ENCODE assay signal across 8 cellular contexts in the genomic region with DNA sequence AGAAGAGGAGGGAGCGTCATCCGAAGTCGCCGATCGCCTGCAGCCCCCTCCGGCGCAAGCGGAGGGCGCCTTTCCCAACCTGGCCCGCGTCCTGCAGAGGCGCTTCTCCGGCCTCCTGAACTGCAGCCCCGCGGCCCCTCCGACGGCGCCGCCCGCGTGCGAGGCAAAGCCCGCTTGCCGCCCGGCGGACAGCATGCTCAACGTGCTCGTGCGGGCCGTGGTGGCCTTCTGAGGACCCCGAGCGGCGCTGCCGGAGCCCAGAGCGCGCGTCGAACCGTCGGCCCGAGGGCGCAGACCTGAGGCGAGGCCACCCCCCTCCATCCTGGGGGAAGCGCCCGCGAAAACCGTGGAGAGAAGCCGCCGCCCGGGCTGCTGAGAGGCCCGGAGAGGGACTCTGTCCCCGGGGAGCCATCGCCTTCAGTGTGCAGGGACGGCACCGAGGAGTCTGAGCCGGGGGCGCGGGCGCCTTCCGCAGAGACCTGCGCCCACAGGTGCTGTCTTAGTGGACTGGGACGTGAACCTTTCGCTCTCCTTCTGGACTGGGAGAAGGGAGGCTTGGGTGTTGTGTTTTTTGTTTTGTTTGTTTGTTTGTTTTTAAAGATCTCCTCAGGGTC. TPM values are rescaled to one million over a fixed set of nuclear protein-coding genes. Genes with fewer than 3 reads are reported as not detected.
DNase-seq lines count a peak whose midpoint lies in the region; ATAC-seq and TF ChIP-seq lines count a peak whose summit lies in the region.

No MANE protein-coding gene starts in this region.

- no peak for DNase-seq in T-helper 1 cell
- peak in 1 of 2 experiments; percentile 64 for DNase-seq in SJSA1 (ENCODE audit: low read depth in 1 of 2, low spot score in 2 of 2)
- no peak for DNase-seq in dorsolateral prefrontal cortex
- peak; percentile 71 to 82 for DNase-seq in aorta

- H3K4me1 Mint-ChIP-seq in T-helper 1 cell treated with Interleukin-12 subunit alpha and Interleukin-12 subunit beta and Interleukin-4 antibody, amounts not matched to agents 30 μg/mL and 1 μg/mL, for 36 hours (ENCODE audit: low read depth): peaks cover 53% of the 10 kb centered on the region

- peaks cover 31% of the 10 kb centered on the region for H3K36me3 Mint-ChIP-seq in T-helper 1 cell treated with Interleukin-12 subunit alpha and Interleukin-12 subunit beta and Interleukin-4 antibody, amounts not matched to agents 30 μg/mL and 1 μg/mL, for 36 hours (ENCODE audit: low read depth)

- ATAC-seq in aorta (ENCODE audit: low FRiP score): no peak
- no peak for ATAC-seq in GM21576 (IDR thresholded peaks at IDR 0.05; ENCODE audit: unreplicated experiment)
- no peak for ATAC-seq in HG03565 (IDR thresholded peaks at IDR 0.05; ENCODE audit: unreplicated experiment)

- WGBS in aorta, 2 donors: 0 to 1% methylated on average over 60 to 63 of the region's 63 CpGs

- intact Hi-C loops in dorsolateral prefrontal cortex (cut with DNase I) (loop anchor here in 1 of 2 donors (10.0 kb wide), 1 partner anchor 111 kb away; no protein-coding TSS in a partner anchor), aorta (cut with DNase I) (loop anchor here in 1 of 2 donors (5.0 kb wide), 2 partner anchors 361 to 689 kb away; a partner anchor contains a TSS)

- H3K27me3 ChIP-seq in SJSA1 (replicated peaks) (no peaks in the 10 kb centered on the region), dorsolateral prefrontal cortex (no peaks in the 10 kb centered on the region), mononuclear cell (ENCODE audit: insufficient read depth, low read length) (no peaks in the 10 kb centered on the region), aorta (ENCODE audit: control insufficient read depth in 1 of 2, insufficient read depth in 2 of 2, low read length in 1 of 2) (peaks cover 0 to 3% of the 10 kb centered on the region in 2 donors)

- peak overlapping the region; percentile 100 for H3K27ac Mint-ChIP-seq in T-helper 1 cell treated with Interleukin-12 subunit alpha and Interleukin-12 subunit beta and Interleukin-4 antibody, amounts not matched to agents 30 μg/mL and 1 μg/mL, for 36 hours

- H3K4me3 ChIP-seq in SJSA1 (peak overlapping the region; percentile 76), dorsolateral prefrontal cortex (peak overlapping the region; percentile 61 to 98 (median 90)), mononuclear cell (ENCODE audit: low read length) (peak overlapping the region; percentile 100), aorta (ENCODE audit: low read length in 2 of 2) (peak overlapping the region; percentile 52 to 61)

- TF ChIP-seq CTCF in dorsolateral prefrontal cortex (IDR thresholded peaks at IDR 0.05 in 54 of 56, conservative IDR thresholded peaks at IDR 0.05 in 2 of 56; ENCODE audit: low read depth in 1 of 56, partially characterized antibody in 56 of 56): peak in 4 of 56 donors; percentile 2 to 17 (median 4)

- H3K9me3 ChIP-seq in SJSA1 (replicated peaks): no peaks in the 10 kb centered on the region; the same call in 1 of the 2 replicates
- no peaks in the 10 kb centered on the region for H3K9me3 ChIP-seq in mononuclear cell (ENCODE audit: low read depth, low read length)
- H3K9me3 ChIP-seq in aorta (ENCODE audit: control insufficient read depth, low read length): no peaks in the 10 kb centered on the region

- peaks cover 27% of the 10 kb centered on the region for H3K4me1 ChIP-seq in SJSA1 (replicated peaks)
- H3K4me1 ChIP-seq in mononuclear cell (ENCODE audit: insufficient read depth, low read length): peaks cover 44% of the 10 kb centered on the region
- no peaks in the 10 kb centered on the region for H3K4me1 ChIP-seq in aorta (ENCODE audit: control insufficient read depth in 1 of 2, insufficient read depth in 2 of 2, low read length in 2 of 2)

- peaks cover 26% of the 10 kb centered on the region for H3K36me3 ChIP-seq in SJSA1
- H3K36me3 ChIP-seq in aorta (ENCODE audit: control insufficient read depth in 1 of 2, insufficient read depth in 2 of 2, low read length in 1 of 2): no peaks in the 10 kb centered on the region

- H3K27ac ChIP-seq in SJSA1 (peak overlapping the region; percentile 78), dorsolateral prefrontal cortex (peak overlapping the region; percentile 39 to 99 (median 96)), aorta (ENCODE audit: low read depth in 1 of 2, low read length in 2 of 2) (peak overlapping the region; percentile 95 to 97)

- H3K9me3 Mint-ChIP-seq in T-helper 1 cell treated with Interleukin-12 subunit alpha and Interleukin-12 subunit beta and Interleukin-4 antibody, amounts not matched to agents 30 μg/mL and 1 μg/mL, for 36 hours: no peaks in the 10 kb centered on the region

- peaks cover 9% of the 10 kb centered on the region for H3K27me3 Mint-ChIP-seq in T-helper 1 cell treated with Interleukin-12 subunit alpha and Interleukin-12 subunit beta and Interleukin-4 antibody, amounts not matched to agents 30 μg/mL and 1 μg/mL, for 36 hours (ENCODE audit: low read depth)

- peak overlapping the region; percentile 99 for H3K4me3 Mint-ChIP-seq in T-helper 1 cell treated with Interleukin-12 subunit alpha and Interleukin-12 subunit beta and Interleukin-4 antibody, amounts not matched to agents 30 μg/mL and 1 μg/mL, for 36 hours

RNA-seq across cellular contexts. Expression of a gene that starts 3.5 kb away (rescaled TPM):
- 12.3 and 25.5 TPM in 2 replicates for total RNA-seq in SJSA1 (2014; rRNA removed; shearing (Covaris generic))
- total RNA-seq in dorsolateral prefrontal cortex: 10 to 100 TPM; 15.7 to 43.8 (median 25.6) TPM
- 222 TPM for total RNA-seq in mononuclear cell
- total RNA-seq in aorta: 100 to 1,000 TPM; 143 to 239 TPM
- 100 to 1,000 TPM in 1 of 2 donors, 10 to 100 TPM in 1; 39.7 to 269 TPM for polyA plus RNA-seq in aorta

RNA-seq across cellular contexts. Expression of a gene that starts 3.6 kb away (rescaled TPM):
- total RNA-seq in SJSA1 (2014; rRNA removed; shearing (Covaris generic)): 106 and 125 TPM in 2 replicates
- total RNA-seq in dorsolateral prefrontal cortex: 10 to 100 TPM; 21.7 to 50.2 (median 33.8) TPM
- 71.7 TPM for total RNA-seq in mononuclear cell
- 10 to 100 TPM; 33.0 to 47.4 TPM for total RNA-seq in aorta
- 100 to 1,000 TPM in 1 of 2 donors, 10 to 100 TPM in 1; 70.5 to 105 TPM for polyA plus RNA-seq in aorta

RNA-seq across cellular contexts. Expression of a gene that starts 35.7 kb away (rescaled TPM):
- total RNA-seq in SJSA1 (2014; rRNA removed; shearing (Covaris generic)): 48.9 and 75.9 TPM in 2 replicates
- total RNA-seq in dorsolateral prefrontal cortex (100 to 1,000 TPM in 5 of 120 experiments, 10 to 100 TPM in 115; 54.8 to 122 (median 79.3) TPM), mononuclear cell (16.0 TPM), aorta (10 to 100 TPM; 26.0 to 37.4 TPM)
- polyA plus RNA-seq in aorta: 1 to 10 TPM; 5.0 to 7.8 TPM

RNA-seq across cellular contexts. Expression of a gene that starts 37.2 kb away (rescaled TPM):
- 29.6 and 49.9 TPM in 2 replicates for total RNA-seq in SJSA1 (2014; rRNA removed; shearing (Covaris generic))
- total RNA-seq in dorsolateral prefrontal cortex (10 to 100 TPM; 30.6 to 70.9 (median 40.8) TPM), mononuclear cell (30.7 TPM), aorta (10 to 100 TPM; 23.9 to 26.5 TPM)
- polyA plus RNA-seq in aorta: 10 to 100 TPM; 17.9 to 62.2 TPM

RNA-seq across cellular contexts. Expression of a gene that starts 51.1 kb away (rescaled TPM):
- total RNA-seq in SJSA1 (2014; rRNA removed; shearing (Covaris generic)): not detected in 2 replicates
- total RNA-seq in dorsolateral prefrontal cortex (10 to 100 TPM in 2 of 120 experiments, 1 to 10 TPM in 118; 1.0 to 11.8 (median 4.5) TPM), mononuclear cell (20.5 TPM), aorta (10 to 100 TPM in 1 of 2 donors, 1 to 10 TPM in 1; 8.7 to 28.6 TPM)
- polyA plus RNA-seq in aorta: 1 to 10 TPM; 7.3 to 9.3 TPM

Comparison
In these comparisons a context has a peak if more than half of its experiments do, and no peak if none do; other contexts are left out.
1. DNase-seq: peak in aorta (2 of 2); none in T-helper 1 cell (0 of 5) and dorsolateral prefrontal cortex (0 of 10).
2. Peak in every context shown above with its lines, with median percentiles within 50 percentile points of each other: H3K27ac ChIP-seq and H3K4me3 ChIP-seq.